In genomic region chr2:96097951-96098823, GRCh38 we compare ENCODE assay signal across 17 cellular contexts. TPM values are rescaled to one million over a fixed set of nuclear protein-coding genes. Genes with fewer than 3 reads are reported as not detected.
DNase-seq lines count a peak whose midpoint lies in the region; ATAC-seq and TF ChIP-seq lines count a peak whose summit lies in the region.
"Had no signal": no experiment of that assay in that cellular context is flagged by ENCODE, and none has a peak within 500 bp of the region (broad histone marks: within the 10 kb centered on the region; RNA-seq: fewer than 3 reads in every experiment).

No MANE protein-coding gene starts in this region.

- intact Hi-C loops in activated T-helper 2 cell treated with anti-CD3 and anti-CD28 coated beads, Interferon-gamma antibody, Interleukin-2, Interleukin-4, amounts not matched to agents 10 μg/mL and 5 μg/mL and 100 μg/mL, durations not matched to agents 14 hours and 24 hours and 36 hours (cut with micrococcal nuclease), result no loop called here
- intact Hi-C loops in heart right ventricle (cut with DNase I) (no loop called here), psoas muscle (cut with DNase I) (no loop called here)

- no peaks in the 10 kb centered on the region for H3K36me3 ChIP-seq in heart right ventricle
- no peaks in the 10 kb centered on the region for H3K36me3 ChIP-seq in psoas muscle (ENCODE audit: insufficient read depth in 1 of 2, low read depth in 1 of 2)
- H3K36me3 ChIP-seq: Peyer's patch, tibial nerve had no signal

- peak overlapping the region; percentile 60 to 91 (median 78) for H3K27ac ChIP-seq in heart right ventricle
- H3K27ac ChIP-seq in psoas muscle, result peak overlapping the region; percentile 15

- CTCF ChIA-PET in activated naive CD4-positive, alpha-beta T cell treated with anti-CD3 and anti-CD28 coated beads, Interleukin-2, amount 10 ng/mL, durations not matched to agents 7 days and 5 days (lab: Charles Lee), result no interaction called here

- TF ChIP-seq CTCF in GM10266 (IDR thresholded peaks at IDR 0.05; ENCODE audit: control insufficient read depth, insufficient read depth, low read depth, missing control alignments), result peak; percentile 14
- peak in 1 of 9 donors; percentile 27 for TF ChIP-seq CTCF in heart right ventricle (IDR thresholded peaks at IDR 0.05)
- no peak for TF ChIP-seq CTCF in psoas muscle (IDR thresholded peaks at IDR 0.05)

- peaks cover 14 to 57% (median 35%) of the 10 kb centered on the region in 9 donors for H3K4me1 ChIP-seq in heart right ventricle
- H3K4me1 ChIP-seq in psoas muscle, result peaks cover 8% of the 10 kb centered on the region
- H3K4me1 ChIP-seq: Peyer's patch had no signal

- no peak overlapping the region for H3K27ac Mint-ChIP-seq in activated T-helper 2 cell treated with anti-CD3 and anti-CD28 coated beads, Interferon-gamma antibody, Interleukin-2, Interleukin-4, amounts not matched to agents 10 μg/mL and 5 μg/mL and 100 μg/mL, durations not matched to agents 14 hours and 24 hours and 36 hours
- H3K27ac Mint-ChIP-seq in activated naive CD4-positive, alpha-beta T cell treated with anti-CD3 and anti-CD28 coated beads, Interleukin-2, amount 10 ng/mL, durations not matched to agents 7 days and 5 days, result no peak overlapping the region

- peak in 4 of 8 donors; percentile 7 to 44 (median 20) for ATAC-seq in heart right ventricle
- peak in 1 of 4 donors; percentile 23 for ATAC-seq in psoas muscle

- H3K4me3 ChIP-seq in heart right ventricle (no peak overlapping the region), psoas muscle (no peak overlapping the region)
- H3K4me3 ChIP-seq: Peyer's patch, tibial nerve had no signal

- DNase-seq in GM10266 (ENCODE audit: extremely low spot score) (no peak), heart right ventricle (peak in 1 of 2 donors; percentile 1), psoas muscle (no peak), NCI-H1048 (lab: John Stamatoyannopoulos, UW) (no peak), activated gamma-delta T cell treated with Interleukin-2 at 50 U/mL for 16 hours (no peak)
- peak; percentile 4 for DNase-seq in activated T-helper 2 cell treated with anti-CD3 and anti-CD28 coated beads, Interferon-gamma antibody, Interleukin-2, Interleukin-4, amounts not matched to agents 10 μg/mL and 5 μg/mL and 100 μg/mL, durations not matched to agents 14 hours and 24 hours and 36 hours (ENCODE audit: low spot score)
- no peak for DNase-seq in activated naive CD4-positive, alpha-beta T cell treated with anti-CD3 and anti-CD28 coated beads, Interleukin-2, amount 10 ng/mL, durations not matched to agents 7 days and 5 days
- DNase-seq in activated CD4-positive, alpha-beta T cell treated with anti-CD3 and anti-CD28 coated beads for 48 hours, result no peak
- DNase-seq: midbrain, NCI-H1930, NCI-H526, T-helper 1 cell had no signal

- peaks cover 15% of the 10 kb centered on the region for H3K27me3 Mint-ChIP-seq in activated T-helper 2 cell treated with anti-CD3 and anti-CD28 coated beads, Interferon-gamma antibody, Interleukin-2, Interleukin-4, amounts not matched to agents 10 μg/mL and 5 μg/mL and 100 μg/mL, durations not matched to agents 14 hours and 24 hours and 36 hours (ENCODE audit: low read depth)
- peaks cover 15% of the 10 kb centered on the region for H3K27me3 Mint-ChIP-seq in activated naive CD4-positive, alpha-beta T cell treated with anti-CD3 and anti-CD28 coated beads, Interleukin-2, amount 10 ng/mL, durations not matched to agents 7 days and 5 days

- no peaks in the 10 kb centered on the region for H3K9me3 ChIP-seq in heart right ventricle
- no peaks in the 10 kb centered on the region for H3K9me3 ChIP-seq in psoas muscle
- H3K9me3 ChIP-seq: Peyer's patch, tibial nerve had no signal

- no peaks in the 10 kb centered on the region for H3K4me1 Mint-ChIP-seq in activated T-helper 2 cell treated with anti-CD3 and anti-CD28 coated beads, Interferon-gamma antibody, Interleukin-2, Interleukin-4, amounts not matched to agents 10 μg/mL and 5 μg/mL and 100 μg/mL, durations not matched to agents 14 hours and 24 hours and 36 hours (ENCODE audit: low read depth)
- no peaks in the 10 kb centered on the region for H3K4me1 Mint-ChIP-seq in activated naive CD4-positive, alpha-beta T cell treated with anti-CD3 and anti-CD28 coated beads, Interleukin-2, amount 10 ng/mL, durations not matched to agents 7 days and 5 days

- H3K4me3 Mint-ChIP-seq in activated T-helper 2 cell treated with anti-CD3 and anti-CD28 coated beads, Interferon-gamma antibody, Interleukin-2, Interleukin-4, amounts not matched to agents 10 μg/mL and 5 μg/mL and 100 μg/mL, durations not matched to agents 14 hours and 24 hours and 36 hours (ENCODE audit: low read depth), result no peak overlapping the region
- H3K4me3 Mint-ChIP-seq in activated naive CD4-positive, alpha-beta T cell treated with anti-CD3 and anti-CD28 coated beads, Interleukin-2, amount 10 ng/mL, durations not matched to agents 7 days and 5 days, result no peak overlapping the region

- no peaks in the 10 kb centered on the region for H3K9me3 Mint-ChIP-seq in activated T-helper 2 cell treated with anti-CD3 and anti-CD28 coated beads, Interferon-gamma antibody, Interleukin-2, Interleukin-4, amounts not matched to agents 10 μg/mL and 5 μg/mL and 100 μg/mL, durations not matched to agents 14 hours and 24 hours and 36 hours
- H3K9me3 Mint-ChIP-seq in activated naive CD4-positive, alpha-beta T cell treated with anti-CD3 and anti-CD28 coated beads, Interleukin-2, amount 10 ng/mL, durations not matched to agents 7 days and 5 days, result no peaks in the 10 kb centered on the region

- no peaks in the 10 kb centered on the region for H3K27me3 ChIP-seq in heart right ventricle
- H3K27me3 ChIP-seq in psoas muscle (ENCODE audit: insufficient read depth in 3 of 3, low read length in 2 of 3), result no peaks in the 10 kb centered on the region
- H3K27me3 ChIP-seq: Peyer's patch, tibial nerve had no signal

- 82% methylated on average over 7 of the region's 7 CpGs for WGBS in heart right ventricle, 2 donors
- WGBS in psoas muscle, 3 donors, result 84 to 90% (median 88%) methylated on average over 7 of the region's 7 CpGs

- no peaks in the 10 kb centered on the region for H3K36me3 Mint-ChIP-seq in activated T-helper 2 cell treated with anti-CD3 and anti-CD28 coated beads, Interferon-gamma antibody, Interleukin-2, Interleukin-4, amounts not matched to agents 10 μg/mL and 5 μg/mL and 100 μg/mL, durations not matched to agents 14 hours and 24 hours and 36 hours (ENCODE audit: low read depth)
- H3K36me3 Mint-ChIP-seq in activated naive CD4-positive, alpha-beta T cell treated with anti-CD3 and anti-CD28 coated beads, Interleukin-2, amount 10 ng/mL, durations not matched to agents 7 days and 5 days, result no peaks in the 10 kb centered on the region

RNA-seq across cellular contexts. Expression of gene ADRA2B, which starts 18.2 kb away (rescaled TPM):
- total RNA-seq in activated T-helper 2 cell treated with anti-CD3 and anti-CD28 coated beads, Interferon-gamma antibody, Interleukin-2, Interleukin-4, amounts not matched to agents 10 μg/mL and 5 μg/mL and 100 μg/mL, durations not matched to agents 14 hours and 24 hours and 36 hours, result 0.09 and 0.21 TPM in 2 replicates
- 1 to 10 TPM; 1.5 to 7.3 (median 3.4) TPM for total RNA-seq in heart right ventricle
- 1 to 10 TPM; 1.9 to 5.2 TPM for polyA plus RNA-seq in heart right ventricle
- total RNA-seq in psoas muscle, result 1 to 10 TPM; 1.6 to 5.3 (median 2.8) TPM
- 1 to 10 TPM; 1.7 to 2.1 (median 1.9) TPM for polyA plus RNA-seq in psoas muscle
- total RNA-seq: HT1080, MCF 10A had no signal
- polyA plus RNA-seq: BJ had no signal

RNA-seq across cellular contexts. Expression of gene ASTL, which starts 40.1 kb away (rescaled TPM):
- 1.3 and 1.5 TPM in 2 replicates for total RNA-seq in activated T-helper 2 cell treated with anti-CD3 and anti-CD28 coated beads, Interferon-gamma antibody, Interleukin-2, Interleukin-4, amounts not matched to agents 10 μg/mL and 5 μg/mL and 100 μg/mL, durations not matched to agents 14 hours and 24 hours and 36 hours
- not detected for total RNA-seq in heart right ventricle
- under 1 TPM in 1 of 2 donors, not detected in 1; 0.16 TPM for polyA plus RNA-seq in heart right ventricle
- total RNA-seq in psoas muscle, result not detected
- under 1 TPM in 1 of 3 donors, not detected in 2; 0.03 TPM for polyA plus RNA-seq in psoas muscle
- total RNA-seq: HT1080, MCF 10A, Peyer's patch had no signal
- polyA plus RNA-seq: BJ had no signal

RNA-seq across cellular contexts. Expression of gene DUSP2, which starts 47.1 kb away (rescaled TPM):
- total RNA-seq in activated T-helper 2 cell treated with anti-CD3 and anti-CD28 coated beads, Interferon-gamma antibody, Interleukin-2, Interleukin-4, amounts not matched to agents 10 μg/mL and 5 μg/mL and 100 μg/mL, durations not matched to agents 14 hours and 24 hours and 36 hours, result 238 and 260 TPM in 2 replicates
- total RNA-seq in heart right ventricle (1 to 10 TPM in 9 of 10 donors, under 1 TPM in 1; 0.61 to 6.8 (median 2.5) TPM), psoas muscle (1 to 10 TPM in 3 of 4 donors, under 1 TPM in 1; 0.64 to 2.4 (median 1.8) TPM)
- polyA plus RNA-seq in heart right ventricle (10 to 100 TPM in 1 of 2 donors, 1 to 10 TPM in 1; 2.9 to 29.1 TPM), psoas muscle (1 to 10 TPM; 3.1 to 5.8 (median 4.1) TPM)

Comparison
In these comparisons a context has a peak if more than half of its experiments do, and no peak if none do; other contexts are left out.
1. RNA of gene DUSP2, which starts 47.1 kb away (total RNA-seq): 238 to 260 TPM in activated T-helper 2 cell treated with anti-CD3 and anti-CD28 coated beads, Interferon-gamma antibody, Interleukin-2, Interleukin-4, amounts not matched to agents 10 μg/mL and 5 μg/mL and 100 μg/mL, durations not matched to agents 14 hours and 24 hours and 36 hours; 0.61 to 6.8 TPM in heart right ventricle and 0.64 to 2.4 TPM in psoas muscle; every median in the first group is over 10 times any median in the second.